ENCODE assay signal across 23 cellular contexts in genomic region chr19:45218887-45219780, GRCh38. TPM values are rescaled to one million over a fixed set of nuclear protein-coding genes. Genes with fewer than 3 reads are reported as not detected.
DNase-seq lines count a peak whose midpoint lies in the region; ATAC-seq and TF ChIP-seq lines count a peak whose summit lies in the region.
"Had no signal": no experiment of that assay in that cellular context is flagged by ENCODE, and none has a peak within 500 bp of the region (broad histone marks: within the 10 kb centered on the region; RNA-seq: fewer than 3 reads in every experiment).

No MANE protein-coding gene starts in this region.

- POLR2A ChIA-PET in activated CD8-positive, alpha-beta T cell treated with anti-CD3 and anti-CD28 coated beads, Interleukin-2, amount 10 ng/mL, durations not matched to agents 7 days and 5 days (lab: Charles Lee): no interaction called here

- peak; percentile 24 for DNase-seq in AG10803 (ENCODE audit: low read depth)
- DNase-seq in GM20000 (ENCODE audit: low spot score): peak; percentile 39
- DNase-seq in adipocyte (ENCODE audit: low read depth): peak; percentile 12
- DNase-seq in foreskin melanocyte: no peak
- no peak for DNase-seq in cerebellar nuclear complex (lab: John Stamatoyannopoulos, UW)
- no peak for DNase-seq in activated CD8-positive, alpha-beta T cell treated with anti-CD3 and anti-CD28 coated beads, Interleukin-2, amount 10 ng/mL, durations not matched to agents 7 days and 5 days
- DNase-seq: activated CD4-positive, alpha-beta T cell treated with anti-CD3 and anti-CD28 coated beads, Interleukin-2, amount 10 ng/mL, durations not matched to agents 7 days and 5 days; activated CD8-positive, alpha-beta memory T cell treated with anti-CD3 and anti-CD28 coated beads, Interleukin-2, amount 50 U/mL, for 48 hours; activated effector memory CD4-positive, alpha-beta T cell treated with anti-CD3 and anti-CD28 coated beads, Interleukin-2, amount 50 U/mL, for 16 hours; adrenal gland; cortex of kidney; heart right ventricle; left lung; MG63; natural killer cell; NCI-H1694 treated with DMSO at 0.1 percent for 48 hours; NCI-H774; T-helper 17 cell; testis had no signal

- H3K9me3 ChIP-seq in adipocyte (ENCODE audit: control insufficient read depth, low read length): no peaks in the 10 kb centered on the region
- H3K9me3 ChIP-seq: adrenal gland, heart right ventricle, left lung, MG63, testis had no signal

- no peak overlapping the region for H3K4me3 Mint-ChIP-seq in activated CD8-positive, alpha-beta T cell treated with anti-CD3 and anti-CD28 coated beads, Interleukin-2, amount 10 ng/mL, durations not matched to agents 7 days and 5 days
- H3K4me3 Mint-ChIP-seq: activated CD4-positive, alpha-beta T cell treated with anti-CD3 and anti-CD28 coated beads, Interleukin-2, amount 10 ng/mL, durations not matched to agents 7 days and 5 days; natural killer cell; stimulated activated memory B cell treated with anti-CD40 and anti-IgM and Interleukin-4, amounts not matched to agents 10 μg/mL and 1 μg/mL and 100 μg/mL, for 72 hours; T-helper 17 cell had no signal

- H3K27me3 ChIP-seq in adipocyte (replicated peaks; ENCODE audit: control insufficient read depth, insufficient read depth, low read length): peaks cover 36% of the 10 kb centered on the region
- H3K27me3 ChIP-seq: MG63, testis had no signal

- no peak for TF ChIP-seq CTCF in AG10803 (conservative IDR thresholded peaks at IDR 0.05; ENCODE audit: low read length)
- no peak for TF ChIP-seq CTCF in GM20000 (IDR thresholded peaks at IDR 0.05; ENCODE audit: extremely low read depth, missing control alignments)

- no peak overlapping the region for H3K27ac Mint-ChIP-seq in activated CD8-positive, alpha-beta T cell treated with anti-CD3 and anti-CD28 coated beads, Interleukin-2, amount 10 ng/mL, durations not matched to agents 7 days and 5 days
- H3K27ac Mint-ChIP-seq: activated CD4-positive, alpha-beta T cell treated with anti-CD3 and anti-CD28 coated beads, Interleukin-2, amount 10 ng/mL, durations not matched to agents 7 days and 5 days; natural killer cell; stimulated activated memory B cell treated with anti-CD40 and anti-IgM and Interleukin-4, amounts not matched to agents 10 μg/mL and 1 μg/mL and 100 μg/mL, for 72 hours; T-helper 17 cell had no signal

- H3K36me3 ChIP-seq in adipocyte (ENCODE audit: control insufficient read depth, insufficient read depth, low read length, severe bottlenecking): no peaks in the 10 kb centered on the region
- H3K36me3 ChIP-seq: adrenal gland, left lung, MG63 had no signal

- H3K9ac ChIP-seq in adipocyte (ENCODE audit: low read length): no peak overlapping the region

- no peaks in the 10 kb centered on the region for H3K9me3 Mint-ChIP-seq in activated CD8-positive, alpha-beta T cell treated with anti-CD3 and anti-CD28 coated beads, Interleukin-2, amount 10 ng/mL, durations not matched to agents 7 days and 5 days (ENCODE audit: insufficient read depth)
- H3K9me3 Mint-ChIP-seq: activated CD4-positive, alpha-beta T cell treated with anti-CD3 and anti-CD28 coated beads, Interleukin-2, amount 10 ng/mL, durations not matched to agents 7 days and 5 days; natural killer cell; stimulated activated memory B cell treated with anti-CD40 and anti-IgM and Interleukin-4, amounts not matched to agents 10 μg/mL and 1 μg/mL and 100 μg/mL, for 72 hours had no signal

- CTCF ChIA-PET in activated CD8-positive, alpha-beta T cell treated with anti-CD3 and anti-CD28 coated beads, Interleukin-2, amount 10 ng/mL, durations not matched to agents 7 days and 5 days (lab: Charles Lee): no interaction called here

- H3K4me3 ChIP-seq in AG10803 (ENCODE audit: low read length) (no peak overlapping the region), adipocyte (ENCODE audit: low read length) (no peak overlapping the region)
- H3K4me3 ChIP-seq: adrenal gland, heart right ventricle, left lung, MG63, testis had no signal

- H3K4me1 ChIP-seq in adipocyte (ENCODE audit: control insufficient read depth, insufficient read depth, low read length): peaks cover 7% of the 10 kb centered on the region

- H3K36me3 Mint-ChIP-seq in activated CD8-positive, alpha-beta T cell treated with anti-CD3 and anti-CD28 coated beads, Interleukin-2, amount 10 ng/mL, durations not matched to agents 7 days and 5 days (ENCODE audit: low read depth): no peaks in the 10 kb centered on the region
- H3K36me3 Mint-ChIP-seq: natural killer cell; stimulated activated memory B cell treated with anti-CD40 and anti-IgM and Interleukin-4, amounts not matched to agents 10 μg/mL and 1 μg/mL and 100 μg/mL, for 72 hours had no signal

- ATAC-seq in activated CD8-positive, alpha-beta T cell treated with anti-CD3 and anti-CD28 coated beads, Interleukin-2, amount 10 ng/mL, durations not matched to agents 7 days and 5 days: no peak
- ATAC-seq: heart right ventricle; left lung; Panc1; stimulated activated memory B cell treated with anti-CD40 and anti-IgM and Interleukin-4, amounts not matched to agents 10 μg/mL and 1 μg/mL and 100 μg/mL, for 72 hours; T-helper 17 cell had no signal

- peaks cover 50% of the 10 kb centered on the region for H3K27me3 Mint-ChIP-seq in activated CD8-positive, alpha-beta T cell treated with anti-CD3 and anti-CD28 coated beads, Interleukin-2, amount 10 ng/mL, durations not matched to agents 7 days and 5 days (ENCODE audit: low read depth)

- peaks cover 10% of the 10 kb centered on the region for H3K4me1 Mint-ChIP-seq in activated CD8-positive, alpha-beta T cell treated with anti-CD3 and anti-CD28 coated beads, Interleukin-2, amount 10 ng/mL, durations not matched to agents 7 days and 5 days (ENCODE audit: low read depth)

RNA-seq across cellular contexts. Expression of gene EXOC3L2, which starts 26.1 kb away (rescaled TPM):
- not detected for total RNA-seq in activated CD8-positive, alpha-beta T cell treated with anti-CD3 and anti-CD28 coated beads, Interleukin-2, amount 10 ng/mL, durations not matched to agents 7 days and 5 days
- total RNA-seq: A673; activated CD4-positive, alpha-beta T cell treated with anti-CD3 and anti-CD28 coated beads, Interleukin-2, amount 10 ng/mL, durations not matched to agents 7 days and 5 days; SK-MEL-5 had no signal

RNA-seq across cellular contexts. Expression of gene MARK4, which starts 31.9 kb away (rescaled TPM):
- 10 to 100 TPM; 18.3 to 18.5 TPM for total RNA-seq in activated CD8-positive, alpha-beta T cell treated with anti-CD3 and anti-CD28 coated beads, Interleukin-2, amount 10 ng/mL, durations not matched to agents 7 days and 5 days

RNA-seq across cellular contexts. Expression of gene BLOC1S3, which starts 40.5 kb away (rescaled TPM):
- 10 to 100 TPM; 16.0 to 16.7 TPM for total RNA-seq in activated CD8-positive, alpha-beta T cell treated with anti-CD3 and anti-CD28 coated beads, Interleukin-2, amount 10 ng/mL, durations not matched to agents 7 days and 5 days

RNA-seq across cellular contexts. Expression of gene TRAPPC6A, which starts 41.1 kb away (rescaled TPM):
- 10 to 100 TPM; 54.0 to 55.5 TPM for total RNA-seq in activated CD8-positive, alpha-beta T cell treated with anti-CD3 and anti-CD28 coated beads, Interleukin-2, amount 10 ng/mL, durations not matched to agents 7 days and 5 days

RNA-seq across cellular contexts. Expression of gene NKPD1, which starts 58.4 kb away (rescaled TPM):
- under 1 TPM; 0.16 to 0.24 TPM for total RNA-seq in activated CD8-positive, alpha-beta T cell treated with anti-CD3 and anti-CD28 coated beads, Interleukin-2, amount 10 ng/mL, durations not matched to agents 7 days and 5 days
- total RNA-seq: left lung had no signal

Comparison
In these comparisons a context has a peak if more than half of its experiments do, and no peak if none do; other contexts are left out.
1. DNase-seq: peak in AG10803 (single experiment), GM20000 (single experiment) and adipocyte (single experiment); none in foreskin melanocyte (single experiment), cerebellar nuclear complex (0 of 2) and activated CD8-positive, alpha-beta T cell treated with anti-CD3 and anti-CD28 coated beads, Interleukin-2, amount 10 ng/mL, durations not matched to agents 7 days and 5 days (single experiment).